In the genomic region with DNA sequence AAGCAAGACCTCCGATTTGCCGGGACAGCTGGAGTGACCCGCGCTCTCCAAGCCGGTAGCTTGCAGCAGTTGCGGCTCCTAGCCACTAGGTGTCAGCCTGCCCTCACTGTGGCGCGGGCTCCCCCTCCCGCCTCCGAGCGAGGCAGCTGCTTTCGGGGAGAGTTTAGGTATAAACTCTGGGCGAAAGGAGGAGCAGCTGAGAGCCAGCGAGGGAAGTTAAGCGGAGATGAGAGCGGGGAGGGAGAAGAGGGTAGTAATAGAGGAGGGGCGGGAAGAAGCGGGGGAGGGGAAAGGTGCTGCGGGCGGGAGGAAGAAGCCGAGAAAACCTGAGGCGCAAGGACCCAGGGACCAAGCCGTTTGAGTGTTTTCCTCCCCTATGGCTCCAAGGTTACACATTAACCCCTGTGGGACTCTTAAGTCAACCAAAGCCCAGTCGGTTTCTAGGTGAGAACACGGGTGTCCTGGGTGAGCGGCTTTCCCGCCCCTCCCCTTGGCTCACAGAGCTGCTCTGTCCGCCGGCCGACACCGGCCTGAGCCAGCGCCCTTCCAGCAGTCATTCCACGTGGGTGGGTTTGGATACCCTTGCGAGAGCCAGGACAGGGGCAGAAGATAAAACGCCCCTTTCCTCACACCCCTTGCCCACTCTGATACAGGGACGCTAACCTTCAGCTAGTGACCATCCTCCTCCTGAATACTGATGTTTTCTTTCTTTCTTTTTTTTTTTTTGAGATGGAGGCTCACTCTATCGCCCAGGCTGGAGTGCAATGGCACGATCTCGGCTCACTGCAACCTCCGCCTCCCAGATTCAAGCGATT, we compare ENCODE assay signal across 8 cellular contexts. TPM values are rescaled to one million over a fixed set of nuclear protein-coding genes. Genes with fewer than 3 reads are reported as not detected.
A peak's percentile ranks its signal among the peaks of the same experiment; 100 is the strongest.
DNase-seq lines count a peak whose midpoint lies in the region; ATAC-seq lines count a peak whose summit lies in the region.

No MANE protein-coding gene starts in this region.

- intact Hi-C loops in left colon (cut with DNase I, micrococcal nuclease): no loop called here

- H3K27ac ChIP-seq in cingulate gyrus (ENCODE audit: low read depth, low read length): peak overlapping the region; percentile 69

- ATAC-seq in GM19025 (IDR thresholded peaks at IDR 0.05; ENCODE audit: low read depth, unreplicated experiment) (peak; percentile 36), HG03354 (IDR thresholded peaks at IDR 0.05; ENCODE audit: poor library complexity, severe bottlenecking, unreplicated experiment) (peak; percentile 43), left colon (peak; percentile 48)

- peak; percentile 97 for DNase-seq in AML-193 (lab: John Stamatoyannopoulos, UW)
- DNase-seq in NCI-H510A treated with DMSO at 0.1 percent for 48 hours (lab: John Stamatoyannopoulos, UW): peak; percentile 98
- peak; percentile 89 to 92 for DNase-seq in activated CD4-positive, alpha-beta T cell treated with anti-CD3 and anti-CD28 coated beads for 4 hours
- DNase-seq in left colon: peak; percentile 92 to 95
- peak; percentile 88 to 89 for DNase-seq in stimulated activated CD4-positive, alpha-beta T cell treated with anti-CD3 and anti-CD28 coated beads, Interleukin-1b, Interleukin-23, amount 100 ng/mL, for 4 hours (ENCODE audit: low read depth in 2 of 2)

RNA-seq across cellular contexts. Expression of a gene that starts 1.1 kb away (rescaled TPM):
- total RNA-seq in left colon: 10 to 100 TPM in 1 of 2 donors, 1 to 10 TPM in 1; 7.1 to 12.8 TPM

RNA-seq across cellular contexts. Expression of a gene that starts 1.5 kb away (rescaled TPM):
- 1 to 10 TPM; 5.6 to 5.7 TPM for total RNA-seq in left colon

RNA-seq across cellular contexts. Expression of a gene that starts 7.3 kb away (rescaled TPM):
- total RNA-seq in left colon: 1,000 to 10,000 TPM; 1,131 to 1,234 TPM

RNA-seq across cellular contexts. Expression of a gene that starts 9.5 kb away (rescaled TPM):
- total RNA-seq in left colon: 10 to 100 TPM in 1 of 2 donors, 1 to 10 TPM in 1; 6.9 to 17.4 TPM

RNA-seq across cellular contexts. Expression of a gene that starts 15.4 kb away (rescaled TPM):
- 1 to 10 TPM; 1.4 to 1.8 TPM for total RNA-seq in left colon

Comparison
In these comparisons a context has a peak if more than half of its experiments do, and no peak if none do; other contexts are left out.
1. Peak in every context shown above with its lines: DNase-seq, ATAC-seq and H3K27ac ChIP-seq.